ENCODE assay signal across 8 cellular contexts in the genomic region with DNA sequence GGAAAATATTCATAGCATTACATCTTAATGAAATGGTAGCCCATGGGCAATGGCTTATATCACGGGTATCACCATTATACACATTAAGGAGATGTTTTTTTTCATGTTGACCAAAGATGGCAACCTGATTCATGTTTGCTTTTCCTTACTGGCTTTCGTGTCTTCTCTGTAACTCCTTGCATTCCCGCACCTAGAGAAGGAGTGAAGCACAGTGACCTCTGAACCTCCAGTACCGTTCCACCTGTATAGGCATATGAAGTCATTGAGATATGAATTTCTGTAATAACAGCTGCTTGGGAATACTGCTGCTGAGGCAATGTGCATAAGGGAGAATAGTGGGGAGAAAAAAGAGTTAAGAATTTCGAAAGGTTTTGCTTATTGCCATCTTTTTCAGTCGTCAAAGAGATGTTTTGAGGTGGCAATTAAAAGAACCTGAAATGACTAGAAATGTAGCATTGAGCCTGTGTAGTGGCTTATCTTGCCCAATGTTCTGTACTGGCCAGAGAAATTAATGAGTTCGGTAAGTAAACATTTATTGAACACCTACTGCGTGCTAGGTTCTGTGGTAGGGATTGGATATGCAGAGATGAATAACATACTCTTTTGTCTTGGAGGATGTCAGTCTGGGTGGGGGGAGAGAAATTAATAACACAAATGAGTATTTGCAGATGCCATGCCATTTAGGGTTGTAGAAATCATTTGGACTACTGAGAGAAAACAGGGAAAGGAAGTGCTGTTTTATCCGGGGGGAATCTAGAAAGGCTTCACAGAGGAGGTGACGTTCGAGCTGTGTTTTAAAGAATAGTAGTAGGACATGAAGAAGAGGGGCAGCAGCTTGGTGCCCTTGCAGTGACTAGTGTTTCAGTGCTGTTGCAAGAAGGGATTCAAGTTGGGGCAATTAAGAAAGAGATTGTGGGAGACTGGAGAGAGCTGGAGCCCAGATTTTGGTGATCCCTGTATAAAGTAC. TPM values are rescaled to one million over a fixed set of nuclear protein-coding genes. Genes with fewer than 3 reads are reported as not detected.
A peak's percentile ranks its signal among the peaks of the same experiment; 100 is the strongest.
DNase-seq lines count a peak whose midpoint lies in the region; ATAC-seq and TF ChIP-seq lines count a peak whose summit lies in the region.

No MANE protein-coding gene starts in this region.

- no peaks in the 10 kb centered on the region for H3K9me3 ChIP-seq in CD4-positive, alpha-beta T cell (ENCODE audit: control insufficient read depth, low read length)

- intact Hi-C loops in CD4-positive, alpha-beta T cell (cut with DNase I, micrococcal nuclease), result loop anchor here (2.0 to 10.0 kb wide), 7 partner anchors 13 to 1773 kb away; partner anchors contain the start of genes PIAS1 (in 2 of the 2), C15orf61 (in 1 of the 2) and ZWILCH (in 1 of the 2)
- intact Hi-C loops in dendritic cell treated with granulocyte-macrophage colony-stimulating factor and Interleukin-4, amounts not matched to agents 40 ng/mL and 50 ng/mL, for 4 days (cut with micrococcal nuclease), result loop anchor here (2.0 kb wide), 1 partner anchor 23 kb away; no protein-coding TSS in a partner anchor

- CTCF ChIA-PET in CD4-positive, alpha-beta T cell (lab: Charles Lee), result interaction anchor here (2.4 kb wide), 1 partner anchor 26 kb away, joined by 12 read pairs; no protein-coding TSS in a partner anchor

- no peak for ATAC-seq in CD4-positive, alpha-beta T cell (ENCODE audit: poor library complexity)
- ATAC-seq in GM19467 (IDR thresholded peaks at IDR 0.05; ENCODE audit: unreplicated experiment), result no peak
- no peak for ATAC-seq in GM21717 (IDR thresholded peaks at IDR 0.05; ENCODE audit: unreplicated experiment)

- no peaks in the 10 kb centered on the region for H3K9me3 Mint-ChIP-seq in CD4-positive, alpha-beta T cell
- no peaks in the 10 kb centered on the region for H3K9me3 Mint-ChIP-seq in dendritic cell treated with granulocyte-macrophage colony-stimulating factor and Interleukin-4, amounts not matched to agents 40 ng/mL and 50 ng/mL, for 4 days
- H3K9me3 Mint-ChIP-seq in nephron progenitor cell, result peaks cover 11% of the 10 kb centered on the region

- H3K4me3 Mint-ChIP-seq in CD4-positive, alpha-beta T cell, result peak overlapping the region; percentile 98
- H3K4me3 Mint-ChIP-seq in dendritic cell treated with granulocyte-macrophage colony-stimulating factor and Interleukin-4, amounts not matched to agents 40 ng/mL and 50 ng/mL, for 4 days, result peak overlapping the region; percentile 98
- peak overlapping the region; percentile 93 for H3K4me3 Mint-ChIP-seq in nephron progenitor cell

- H3K27ac Mint-ChIP-seq in CD4-positive, alpha-beta T cell, result peak overlapping the region; percentile 99
- H3K27ac Mint-ChIP-seq in dendritic cell treated with granulocyte-macrophage colony-stimulating factor and Interleukin-4, amounts not matched to agents 40 ng/mL and 50 ng/mL, for 4 days, result peak overlapping the region; percentile 96
- H3K27ac Mint-ChIP-seq in nephron progenitor cell, result peak overlapping the region; percentile 1

- no peak for DNase-seq in CD4-positive, alpha-beta T cell
- DNase-seq in MV-4-11 (lab: John Stamatoyannopoulos, UW) (peak; percentile 8), nephron progenitor cell (no peak)
- DNase-seq in stimulated activated CD4-positive, alpha-beta T cell treated with anti-CD3 and anti-CD28 coated beads, Interleukin-4, amount 100 ng/mL, for 1 hour, result no peak
- DNase-seq in activated CD4-positive, alpha-beta T cell treated with anti-CD3 and anti-CD28 coated beads, Interleukin-2, amount 50 U/mL, for 4 hours, result no peak

- H3K4me1 Mint-ChIP-seq in CD4-positive, alpha-beta T cell (ENCODE audit: low read depth), result peaks cover 66% of the 10 kb centered on the region
- peaks cover 68% of the 10 kb centered on the region for H3K4me1 Mint-ChIP-seq in dendritic cell treated with granulocyte-macrophage colony-stimulating factor and Interleukin-4, amounts not matched to agents 40 ng/mL and 50 ng/mL, for 4 days (ENCODE audit: low read depth)
- peaks cover 60% of the 10 kb centered on the region for H3K4me1 Mint-ChIP-seq in nephron progenitor cell

- no peaks in the 10 kb centered on the region for H3K27me3 Mint-ChIP-seq in CD4-positive, alpha-beta T cell
- no peaks in the 10 kb centered on the region for H3K27me3 Mint-ChIP-seq in dendritic cell treated with granulocyte-macrophage colony-stimulating factor and Interleukin-4, amounts not matched to agents 40 ng/mL and 50 ng/mL, for 4 days
- no peaks in the 10 kb centered on the region for H3K27me3 Mint-ChIP-seq in nephron progenitor cell (ENCODE audit: low read depth, poor library complexity)

- peaks cover 42% of the 10 kb centered on the region for H3K36me3 Mint-ChIP-seq in CD4-positive, alpha-beta T cell (ENCODE audit: low read depth)
- peaks cover 52% of the 10 kb centered on the region for H3K36me3 Mint-ChIP-seq in dendritic cell treated with granulocyte-macrophage colony-stimulating factor and Interleukin-4, amounts not matched to agents 40 ng/mL and 50 ng/mL, for 4 days (ENCODE audit: low read depth)
- H3K36me3 Mint-ChIP-seq in nephron progenitor cell (ENCODE audit: low read depth), result peaks cover 27% of the 10 kb centered on the region

- TF ChIP-seq CTCF in CD4-positive, alpha-beta T cell (IDR thresholded peaks at IDR 0.05), result no peak
- TF ChIP-seq CTCF in nephron progenitor cell (IDR thresholded peaks at IDR 0.05), result no peak

- no peaks in the 10 kb centered on the region for H3K27me3 ChIP-seq in CD4-positive, alpha-beta T cell (ENCODE audit: control insufficient read depth, insufficient read depth, low read length)

- POLR2A ChIA-PET in CD4-positive, alpha-beta T cell (lab: Charles Lee), result interaction anchor here (0.6 to 4.3 kb wide), 10 partner anchors 9 to 225 kb away, joined by 3 to 32 read pairs (median 4); partner anchors contain the start of genes CLN6 and PIAS1

- no peak overlapping the region for H3K27ac ChIP-seq in CD4-positive, alpha-beta T cell (ENCODE audit: low read depth, low read length)

RNA-seq across cellular contexts. Expression of gene FEM1B, which starts 2.5 kb away (rescaled TPM):
- 10 to 100 TPM; 83.2 to 94.9 TPM for total RNA-seq in CD4-positive, alpha-beta T cell

RNA-seq across cellular contexts. Expression of gene CLN6, which starts 50.5 kb away (rescaled TPM):
- 1 to 10 TPM; 8.0 to 8.1 TPM for total RNA-seq in CD4-positive, alpha-beta T cell

Comparison
In these comparisons a context has a peak if more than half of its experiments do, and no peak if none do; other contexts are left out.
1. H3K27ac Mint-ChIP-seq: peak in every context shown above with its lines; median percentile 99 in CD4-positive, alpha-beta T cell; 96 in dendritic cell treated with granulocyte-macrophage colony-stimulating factor and Interleukin-4, amounts not matched to agents 40 ng/mL and 50 ng/mL, for 4 days; 1 in nephron progenitor cell.